ENCODE assay signal across 8 cellular contexts in the genomic region with DNA sequence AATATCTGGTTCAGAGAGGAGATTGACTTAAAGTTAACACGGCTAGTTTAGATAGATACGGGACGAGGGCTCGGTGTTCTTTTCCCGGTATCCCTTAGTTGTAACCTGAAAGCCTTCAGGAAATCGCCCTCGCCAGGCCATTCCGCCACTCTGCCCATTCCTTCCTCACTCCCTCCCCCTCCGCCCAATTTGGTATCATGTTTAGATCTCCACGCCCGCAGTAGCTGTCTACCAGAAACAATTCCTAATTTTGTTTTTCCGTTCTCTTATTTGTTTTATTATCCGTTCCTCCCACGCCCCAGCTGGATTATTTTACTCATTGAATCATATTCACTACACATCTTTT. TPM values are rescaled to one million over a fixed set of nuclear protein-coding genes. Genes with fewer than 3 reads are reported as not detected.
DNase-seq lines count a peak whose midpoint lies in the region; ATAC-seq, FAIRE-seq and TF ChIP-seq lines count a peak whose summit lies in the region.

No MANE protein-coding gene starts in this region.

- ATAC-seq in GM18499 (IDR thresholded peaks at IDR 0.05; ENCODE audit: insufficient read depth, unreplicated experiment): peak; percentile 3
- ATAC-seq in upper lobe of right lung: peak; percentile 47

- H3K4me1 ChIP-seq in endothelial cell of umbilical vein (ENCODE audit: control insufficient read depth, extremely low read depth, insufficient read depth, low read length): peaks cover 31% of the 10 kb centered on the region
- H3K4me1 ChIP-seq in mucosa of rectum (ENCODE audit: control insufficient read depth in 2 of 2, insufficient read depth in 2 of 2, low read length in 2 of 2): peaks cover 9 to 16% of the 10 kb centered on the region in 2 donors
- H3K4me1 ChIP-seq in upper lobe of right lung: peaks cover 28% of the 10 kb centered on the region

- peak overlapping the region; percentile 82 for H2AFZ ChIP-seq in endothelial cell of umbilical vein (ENCODE audit: low read depth, low read length)

- CTCF ChIA-PET in endothelial cell of umbilical vein (lab: Charles Lee): interaction anchor here (0.7 to 4.3 kb wide), 7 partner anchors 25 to 258 kb away, joined by 3 to 22 read pairs (median 6); a partner anchor contains a TSS

- intact Hi-C loops in endothelial cell of umbilical vein (cut with micrococcal nuclease): loop anchor here (1.0 kb wide), 4 partner anchors 39 to 243 kb away; a partner anchor contains a TSS
- intact Hi-C loops in upper lobe of right lung (cut with DNase I): no loop called here

- peaks cover 13% of the 10 kb centered on the region for H3K79me2 ChIP-seq in endothelial cell of umbilical vein (ENCODE audit: control insufficient read depth, insufficient read depth, low read length)

- H3K4me3 ChIP-seq in endothelial cell of umbilical vein (replicated peaks in 1 of 3; ENCODE audit: insufficient read depth in 1 of 3, low read depth in 1 of 3, low read length in 3 of 3): peak overlapping the region; percentile 59 to 83 (median 81)
- H3K4me3 ChIP-seq in mucosa of rectum (ENCODE audit: low read length in 2 of 2): peak overlapping the region; percentile 94 to 98
- peak overlapping the region; percentile 97 for H3K4me3 ChIP-seq in upper lobe of right lung

- dilution Hi-C loops in endothelial cell of umbilical vein (cut with MboI; ENCODE audit: extremely low pct_ligation_motif_present, low sequenced_read_pairs): no loop called here

- POLR2A ChIA-PET in endothelial cell of umbilical vein (lab: Charles Lee): interaction anchor here (1.0 kb wide), 1 partner anchor 38 kb away, joined by 3 read pairs; a partner anchor contains a TSS

- H3K27me3 ChIP-seq in endothelial cell of umbilical vein (ENCODE audit: control insufficient read depth in 2 of 2, insufficient read depth in 2 of 2, low read length in 2 of 2): no peaks in the 10 kb centered on the region
- H3K27me3 ChIP-seq in mucosa of rectum (ENCODE audit: control insufficient read depth in 2 of 2, insufficient read depth in 2 of 2, low read length in 2 of 2): no peaks in the 10 kb centered on the region
- no peaks in the 10 kb centered on the region for H3K27me3 ChIP-seq in upper lobe of right lung

- no peaks in the 10 kb centered on the region for H3K9me3 ChIP-seq in endothelial cell of umbilical vein (replicated peaks; ENCODE audit: control insufficient read depth, insufficient read depth, low read length)
- no peaks in the 10 kb centered on the region for H3K9me3 ChIP-seq in mucosa of rectum (ENCODE audit: control insufficient read depth in 2 of 2, low read length in 2 of 2)
- no peaks in the 10 kb centered on the region for H3K9me3 ChIP-seq in upper lobe of right lung

- FAIRE-seq in HTR-8/SVneo (lab: Jason Lieb, UNC) (no peak), endothelial cell of umbilical vein (lab: Jason Lieb, UNC) (no peak)

- TF ChIP-seq POLR2A in endothelial cell of umbilical vein (IDR thresholded peaks at IDR 0.05; ENCODE audit: low read depth, low read length): no peak

- BruUV-seq in endothelial cell of umbilical vein (replicated peaks; lab: Mats Ljungman, UMichigan): TSS peak; percentile 83

- H3K36me3 ChIP-seq in endothelial cell of umbilical vein (ENCODE audit: control insufficient read depth in 2 of 2, extremely low read depth in 1 of 2, insufficient read depth in 2 of 2, low read length in 2 of 2) (no peaks in the 10 kb centered on the region), mucosa of rectum (ENCODE audit: control insufficient read depth in 2 of 2, insufficient read depth in 2 of 2, low read length in 2 of 2) (peaks cover 0 to 5% of the 10 kb centered on the region in 2 donors), upper lobe of right lung (peaks cover 9% of the 10 kb centered on the region)

- H3K9ac ChIP-seq in endothelial cell of umbilical vein (replicated peaks; ENCODE audit: extremely low read depth, insufficient read depth, low read length) (peak overlapping the region; percentile 75), mucosa of rectum (ENCODE audit: low read depth in 1 of 2, low read length in 2 of 2) (peak overlapping the region; percentile 96)

- DNase-seq in ACHN (peak; percentile 67), HTR-8/SVneo (ENCODE audit: insufficient read length, low spot score) (peak; percentile 22), endothelial cell of umbilical vein (ENCODE audit: low read depth, low spot score) (no peak), upper lobe of right lung (peak; percentile 67), putamen (ENCODE audit: low spot score) (no peak)

- TF ChIP-seq CTCF in VCaP (conservative IDR thresholded peaks at IDR 0.05) (no peak), endothelial cell of umbilical vein (IDR thresholded peaks at IDR 0.05; ENCODE audit: extremely low read depth in 1 of 2, insufficient read depth in 1 of 2, low read depth in 1 of 2, low read length in 2 of 2) (no peak), upper lobe of right lung (IDR thresholded peaks at IDR 0.05) (no peak)

- peak overlapping the region; percentile 88 for H3K4me2 ChIP-seq in endothelial cell of umbilical vein (ENCODE audit: insufficient read depth, low read length)

- no peaks in the 10 kb centered on the region for H4K20me1 ChIP-seq in endothelial cell of umbilical vein (replicated peaks; ENCODE audit: control insufficient read depth, extremely low read depth, insufficient read depth, low read length)

- H3K27ac ChIP-seq in VCaP (peak overlapping the region; percentile 94), endothelial cell of umbilical vein (ENCODE audit: insufficient read depth, low read depth, low read length) (peak overlapping the region; percentile 57), mucosa of rectum (ENCODE audit: low read depth in 2 of 2, low read length in 2 of 2) (peak overlapping the region; percentile 97), upper lobe of right lung (peak overlapping the region; percentile 96)

- in situ Hi-C loops in ACHN (cut with HindIII; ENCODE audit: low pct_ligation_motif_present, low pct_unique_long_range_greater_than_20kb, low sequenced_read_pairs): no loop called here

- no peaks in the 10 kb centered on the region for H3K9me1 ChIP-seq in endothelial cell of umbilical vein (replicated peaks; ENCODE audit: control insufficient read depth, extremely low read depth, insufficient read depth, low read length)

TF ChIP-seq in endothelial cell of umbilical vein, 7 proteins besides CTCF, POLR2A, EP300 and RAD21:
- peak; percentile 57 for TF ChIP-seq GATA2 (IDR thresholded peaks at IDR 0.05; ENCODE audit: insufficient read depth, insufficient read length, low read depth, low read length)
- TF ChIP-seq MYC (IDR thresholded peaks at IDR 0.05; ENCODE audit: low read depth, low read length): no peak

RNA-seq across cellular contexts. Expression of a gene that starts 0.7 kb away (rescaled TPM):
- total RNA-seq in endothelial cell of umbilical vein: 10.1 and 10.4 TPM in 2 replicates
- 1.6 and 2.1 TPM in 2 replicates for polyA plus RNA-seq in endothelial cell of umbilical vein
- polyA plus RNA-seq in endothelial cell of umbilical vein (2011; cell fraction: cytosol; rRNA removed): 3.2 and 3.3 TPM in 2 replicates
- 6.6 and 9.8 TPM in 2 replicates for polyA plus RNA-seq in endothelial cell of umbilical vein (2011; cell fraction: nucleus; rRNA removed)
- 5.8 and 7.0 TPM in 2 replicates for polyA plus RNA-seq in endothelial cell of umbilical vein (2012)
- polyA minus RNA-seq in endothelial cell of umbilical vein: 1.2 and 2.1 TPM in 2 replicates
- 4.8 TPM for polyA minus RNA-seq in endothelial cell of umbilical vein (2011; cell fraction: cytosol; rRNA and poly(A)+ RNA removed)
- polyA minus RNA-seq in endothelial cell of umbilical vein (2011; cell fraction: nucleus; rRNA and poly(A)+ RNA removed): 2.0 and 5.0 TPM in 2 replicates
- total RNA-seq in upper lobe of right lung: 19.2 TPM

RNA-seq across cellular contexts. Expression of a gene that starts 38.9 kb away (rescaled TPM):
- 26.5 and 29.7 TPM in 2 replicates for total RNA-seq in endothelial cell of umbilical vein
- 21.0 and 21.2 TPM in 2 replicates for polyA plus RNA-seq in endothelial cell of umbilical vein
- polyA plus RNA-seq in endothelial cell of umbilical vein (2011; cell fraction: cytosol; rRNA removed): 24.9 and 31.0 TPM in 2 replicates
- polyA plus RNA-seq in endothelial cell of umbilical vein (2011; cell fraction: nucleus; rRNA removed): 16.6 and 19.3 TPM in 2 replicates
- 24.1 and 30.7 TPM in 2 replicates for polyA plus RNA-seq in endothelial cell of umbilical vein (2012)
- polyA minus RNA-seq in endothelial cell of umbilical vein: 28.3 and 29.7 TPM in 2 replicates
- polyA minus RNA-seq in endothelial cell of umbilical vein (2011; cell fraction: cytosol; rRNA and poly(A)+ RNA removed): 26.8 TPM
- 8.8 TPM in 2 replicates for polyA minus RNA-seq in endothelial cell of umbilical vein (2011; cell fraction: nucleus; rRNA and poly(A)+ RNA removed)
- 27.8 TPM for total RNA-seq in upper lobe of right lung

Comparison
In these comparisons a context has a peak if more than half of its experiments do, and no peak if none do; other contexts are left out.
1. DNase-seq: peak in ACHN (single experiment), HTR-8/SVneo (single experiment) and upper lobe of right lung (single experiment); none in endothelial cell of umbilical vein (single experiment) and putamen (single experiment).
2. Peak in every context shown above with its lines, with median percentiles within 50 percentile points of each other: H3K27ac ChIP-seq and H3K4me3 ChIP-seq.